Comparison of ENCODE assay signal across 1 cellular context in genomic region chr10:12806228-12807095, GRCh38.
TF ChIP-seq lines count a peak whose summit lies in the region.

No MANE protein-coding gene starts in this region.

TF ChIP-seq in WTC11, 78 proteins besides CTCF, POLR2A, EP300 and RAD21 (continued from another document):
- TF ChIP-seq ZNF532 (CRISPR knock-in tag; IDR thresholded peaks at IDR 0.05; ENCODE audit: borderline replicate concordance) (no peak), AR (CRISPR knock-in tag; IDR thresholded peaks at IDR 0.05) (no peak), NR1H2 (CRISPR knock-in tag; IDR thresholded peaks at IDR 0.05) (no peak)
